ENCODE assay signal across 1 cellular context in the genomic region with DNA sequence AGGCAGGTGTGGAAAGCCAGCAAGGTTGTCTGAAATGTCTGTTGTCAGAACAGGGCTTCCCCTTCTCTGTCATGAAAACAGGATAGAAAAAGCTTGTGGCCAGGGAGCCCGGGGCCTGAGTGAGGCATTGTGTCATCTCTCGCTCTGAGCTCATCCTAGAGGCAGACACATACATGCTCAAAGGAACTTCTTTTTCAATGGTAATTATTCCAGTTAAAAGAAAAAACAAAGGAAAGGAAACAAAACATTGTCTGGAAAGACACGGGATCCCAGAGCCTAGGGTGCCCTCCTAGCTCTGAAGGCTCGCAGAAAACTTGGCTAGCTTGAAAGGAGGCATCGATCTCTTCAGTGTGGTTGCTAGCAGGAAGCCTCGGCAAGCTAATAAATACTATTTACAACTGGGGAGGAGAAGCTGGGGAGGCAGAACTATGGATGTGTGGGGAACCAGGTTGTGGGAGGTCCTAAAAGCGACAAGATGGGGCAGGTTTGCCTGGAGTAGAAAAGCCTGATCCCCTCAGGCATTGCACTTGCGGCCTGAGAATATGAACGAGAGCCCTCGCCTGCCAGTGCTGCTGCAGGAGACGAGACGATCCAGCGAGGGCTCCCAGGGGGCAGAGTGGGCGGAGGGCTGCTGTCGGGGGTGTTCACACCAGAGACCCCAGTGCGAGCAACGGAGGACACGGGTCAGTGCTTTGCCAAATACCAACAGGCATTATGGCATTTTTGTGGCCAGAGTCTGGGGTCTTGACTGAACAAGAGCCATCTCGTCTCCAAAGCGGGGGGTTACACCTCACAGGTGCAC.
TF ChIP-seq lines count a peak whose summit lies in the region.

No MANE protein-coding gene starts in this region.

TF ChIP-seq in GM12878, 131 proteins besides CTCF, POLR2A, EP300 and RAD21:
- TF ChIP-seq SMARCA5 (IDR thresholded peaks at IDR 0.05) (no peak), CREM (IDR thresholded peaks at IDR 0.05; ENCODE audit: low read depth) (peak; percentile 68; the same call in 1 of the 2 replicates), JUNB (IDR thresholded peaks at IDR 0.05) (peak; percentile 55), ATF7 (IDR thresholded peaks at IDR 0.05; ENCODE audit: low read depth) (0 out of 2 replicates have a peak, but pooled peaks have one; percentile 12), MYC (IDR thresholded peaks at IDR 0.05; ENCODE audit: insufficient read depth, insufficient read length, insufficient replicate concordance, low read length, severe bottlenecking) (no peak), SP1 (IDR thresholded peaks at IDR 0.05; ENCODE audit: low read depth, low read length) (no peak), RUNX3 (IDR thresholded peaks at IDR 0.05; ENCODE audit: low read length) (peak; percentile 69; the same call in 1 of the 2 replicates), CREB1 (IDR thresholded peaks at IDR 0.05; ENCODE audit: low read depth) (peak; percentile 48; the same call in 1 of the 2 replicates), ETV6 (conservative IDR thresholded peaks at IDR 0.05 in 1 of 2, IDR thresholded peaks at IDR 0.05 in 1 of 2; ENCODE audit: borderline replicate concordance in 1 of 2, low read depth in 1 of 2) (0 out of 4 replicates have a peak, but pooled peaks of 1 of the 2 experiments have one; percentile 9), FOXM1 (IDR thresholded peaks at IDR 0.05; ENCODE audit: low read depth, low read length) (peak; percentile 62; the same call in 1 of the 2 replicates)
